ENCODE assay signal across 9 cellular contexts in the genomic region with DNA sequence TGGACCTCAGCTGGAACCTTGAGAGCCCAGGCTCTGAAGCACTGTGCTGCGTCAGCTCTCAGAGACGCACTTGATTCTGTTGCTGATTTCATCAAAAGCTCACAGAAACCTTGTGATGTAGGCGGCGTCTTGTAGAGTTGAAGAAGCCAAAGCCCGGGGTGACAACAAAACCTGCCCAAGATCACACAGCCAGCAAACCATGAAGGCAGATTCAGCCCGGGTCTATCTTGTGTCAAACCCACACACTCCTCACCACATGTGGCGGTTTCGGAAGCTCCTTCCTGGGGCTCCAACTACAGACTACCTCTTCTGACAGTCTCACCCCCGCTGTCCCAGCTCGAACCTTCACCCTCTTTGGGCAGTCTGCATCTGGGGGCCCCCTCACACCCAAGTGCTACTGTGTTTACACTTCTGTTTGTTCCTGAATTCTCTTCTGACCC. TPM values are rescaled to one million over a fixed set of nuclear protein-coding genes. Genes with fewer than 3 reads are reported as not detected.
DNase-seq lines count a peak whose midpoint lies in the region; ATAC-seq, FAIRE-seq and TF ChIP-seq lines count a peak whose summit lies in the region.
"Had no signal": no experiment of that assay in that cellular context is flagged by ENCODE, and none has a peak within 500 bp of the region (broad histone marks: within the 10 kb centered on the region; RNA-seq: fewer than 3 reads in every experiment).

No MANE protein-coding gene starts in this region.

- H3K27me3 ChIP-seq in CD8-positive, alpha-beta memory T cell (ENCODE audit: insufficient read depth, low read length, poor library complexity, severe bottlenecking) = no peaks in the 10 kb centered on the region
- H3K27me3 ChIP-seq in pancreas = no peaks in the 10 kb centered on the region
- H3K27me3 ChIP-seq in BE2C = no peaks in the 10 kb centered on the region

- H3K9me3 ChIP-seq in CD8-positive, alpha-beta memory T cell (ENCODE audit: low read length) = no peaks in the 10 kb centered on the region
- no peaks in the 10 kb centered on the region for H3K9me3 ChIP-seq in pancreas
- H3K9me3 ChIP-seq in BE2C = no peaks in the 10 kb centered on the region

- FAIRE-seq in pancreas (lab: Jason Lieb, UNC) = no peak

- H3K36me3 Mint-ChIP-seq in CD8-positive, alpha-beta memory T cell = peaks cover 0 to 2% (median 0%) of the 10 kb centered on the region in 3 donors
- H3K36me3 Mint-ChIP-seq in T-helper 2 cell treated with Interferon-gamma antibody and Interleukin-4, amounts not matched to agents 5 μg/mL and 100 μg/mL, for 36 hours (ENCODE audit: low read depth) = peaks cover 1% of the 10 kb centered on the region
- H3K36me3 Mint-ChIP-seq in central memory CD8-positive, alpha-beta T cell (ENCODE audit: insufficient read depth) = peaks cover 28% of the 10 kb centered on the region

- H3K4me3 ChIP-seq in CD8-positive, alpha-beta memory T cell (ENCODE audit: low read length) = peak overlapping the region; percentile 52
- H3K4me3 ChIP-seq in pancreas = no peak overlapping the region
- H3K4me3 ChIP-seq in BE2C (ENCODE audit: low read depth, low read length) = no peak overlapping the region

- peaks cover 0 to 4% (median 1%) of the 10 kb centered on the region in 5 donors for H3K9me3 Mint-ChIP-seq in CD8-positive, alpha-beta memory T cell
- H3K9me3 Mint-ChIP-seq in T-helper 2 cell treated with Interferon-gamma antibody and Interleukin-4, amounts not matched to agents 5 μg/mL and 100 μg/mL, for 36 hours = no peaks in the 10 kb centered on the region
- H3K9me3 Mint-ChIP-seq in central memory CD8-positive, alpha-beta T cell = no peaks in the 10 kb centered on the region
- H3K9me3 Mint-ChIP-seq: neural crest cell had no signal

- peak; percentile 54 for ATAC-seq in HG02642 (IDR thresholded peaks at IDR 0.05; ENCODE audit: poor library complexity, unreplicated experiment)
- ATAC-seq in central memory CD8-positive, alpha-beta T cell (replicated peaks; ENCODE audit: extremely low read depth, poor library complexity, severe bottlenecking) = peak; percentile 71
- ATAC-seq in pancreas = no peak

- H3K27ac ChIP-seq in CD8-positive, alpha-beta memory T cell (ENCODE audit: low read depth, low read length) = peak overlapping the region; percentile 69
- no peak overlapping the region for H3K27ac ChIP-seq in pancreas

- 89 to 90% methylated on average over 10 of the region's 10 CpGs for WGBS in pancreas, 2 donors

- DNase-seq in CD8-positive, alpha-beta memory T cell = peak; percentile 72 to 93 (median 89)
- DNase-seq in T-helper 2 cell treated with Interferon-gamma antibody and Interleukin-4, amounts not matched to agents 5 μg/mL and 100 μg/mL, for 36 hours (ENCODE audit: low spot score) = peak; percentile 89
- DNase-seq in central memory CD8-positive, alpha-beta T cell (ENCODE audit: low spot score in 2 of 2) = peak; percentile 73 to 89
- peak; percentile 40 to 47 for DNase-seq in stimulated activated CD8-positive, alpha-beta memory T cell treated with anti-CD3 and anti-CD28 coated beads, Interleukin-2, amount 100 ng/mL, for 1 hour (ENCODE audit: low read depth in 2 of 2)
- DNase-seq in pancreas (no peak), BE2C (no peak), Kasumi-1 (lab: John Stamatoyannopoulos, UW) (no peak)

- H3K4me1 ChIP-seq in CD8-positive, alpha-beta memory T cell (ENCODE audit: insufficient read depth, low read length) = peaks cover 97% of the 10 kb centered on the region
- H3K4me1 ChIP-seq in pancreas = peaks cover 0 to 23% (median 0%) of the 10 kb centered on the region in 3 donors
- peaks cover 3% of the 10 kb centered on the region; the same call in 1 of the 2 replicates for H3K4me1 ChIP-seq in BE2C

- POLR2A ChIA-PET in CD8-positive, alpha-beta memory T cell (lab: Charles Lee) = interaction anchor here (0.6 to 4.2 kb wide), 5 partner anchors 8 to 1099 kb away, joined by 3 to 48 read pairs (median 6); partner anchors contain the start of gene TENT5C

- H3K4me1 Mint-ChIP-seq in CD8-positive, alpha-beta memory T cell = peaks cover 95 to 99% (median 97%) of the 10 kb centered on the region in 3 donors
- peaks cover 93% of the 10 kb centered on the region for H3K4me1 Mint-ChIP-seq in T-helper 2 cell treated with Interferon-gamma antibody and Interleukin-4, amounts not matched to agents 5 μg/mL and 100 μg/mL, for 36 hours (ENCODE audit: low read depth)
- H3K4me1 Mint-ChIP-seq in central memory CD8-positive, alpha-beta T cell = peaks cover 96% of the 10 kb centered on the region

- H3K4me3 Mint-ChIP-seq in CD8-positive, alpha-beta memory T cell = peak overlapping the region; percentile 55 to 87 (median 84)
- peak overlapping the region; percentile 80 for H3K4me3 Mint-ChIP-seq in T-helper 2 cell treated with Interferon-gamma antibody and Interleukin-4, amounts not matched to agents 5 μg/mL and 100 μg/mL, for 36 hours
- H3K4me3 Mint-ChIP-seq in central memory CD8-positive, alpha-beta T cell = peak overlapping the region; percentile 78
- H3K4me3 Mint-ChIP-seq: neural crest cell had no signal

- peaks cover 0 to 5% of the 10 kb centered on the region in 2 donors for H3K27me3 Mint-ChIP-seq in CD8-positive, alpha-beta memory T cell
- H3K27me3 Mint-ChIP-seq in T-helper 2 cell treated with Interferon-gamma antibody and Interleukin-4, amounts not matched to agents 5 μg/mL and 100 μg/mL, for 36 hours (ENCODE audit: low read depth) = no peaks in the 10 kb centered on the region
- H3K27me3 Mint-ChIP-seq in central memory CD8-positive, alpha-beta T cell = no peaks in the 10 kb centered on the region

- peak overlapping the region; percentile 78 to 98 (median 97) for H3K27ac Mint-ChIP-seq in CD8-positive, alpha-beta memory T cell
- peak overlapping the region; percentile 87 for H3K27ac Mint-ChIP-seq in T-helper 2 cell treated with Interferon-gamma antibody and Interleukin-4, amounts not matched to agents 5 μg/mL and 100 μg/mL, for 36 hours
- peak overlapping the region; percentile 96 for H3K27ac Mint-ChIP-seq in central memory CD8-positive, alpha-beta T cell (ENCODE audit: low read depth)

- intact Hi-C loops in pancreas (cut with DNase I) = no loop called here

- CTCF ChIA-PET in CD8-positive, alpha-beta memory T cell (lab: Charles Lee) = interaction anchor here (0.8 to 4.4 kb wide), 19 partner anchors 8 to 122 kb away, joined by 3 to 43 read pairs (median 4); partner anchors contain the start of gene TENT5C

- no peak for TF ChIP-seq CTCF in pancreas (IDR thresholded peaks at IDR 0.05)
- TF ChIP-seq CTCF in BE2C (IDR thresholded peaks at IDR 0.05; ENCODE audit: low read depth, low read length) = no peak

- no peaks in the 10 kb centered on the region for H3K36me3 ChIP-seq in CD8-positive, alpha-beta memory T cell (ENCODE audit: insufficient read depth, low read length)
- no peaks in the 10 kb centered on the region for H3K36me3 ChIP-seq in pancreas
- no peaks in the 10 kb centered on the region for H3K36me3 ChIP-seq in BE2C

RNA-seq across cellular contexts. Expression of gene TENT5C, which starts 50.4 kb away (rescaled TPM):
- total RNA-seq in CD8-positive, alpha-beta memory T cell = 1 to 10 TPM; 3.7 to 4.1 TPM
- 12.6 TPM for polyA plus RNA-seq in CD8-positive, alpha-beta memory T cell
- 10 to 100 TPM; 21.5 to 68.1 (median 38.3) TPM for total RNA-seq in pancreas
- polyA plus RNA-seq in pancreas = 10 to 100 TPM in 1 of 2 donors, 1 to 10 TPM in 1; 6.7 to 19.1 TPM
- not detected for polyA plus RNA-seq in BE2C (2012; ENCODE audit: insufficient read depth, insufficient read length, low read depth)

Comparison
In these comparisons a context has a peak if more than half of its experiments do, and no peak if none do; other contexts are left out.
1. DNase-seq: peak in CD8-positive, alpha-beta memory T cell (5 of 5), T-helper 2 cell treated with Interferon-gamma antibody and Interleukin-4, amounts not matched to agents 5 μg/mL and 100 μg/mL, for 36 hours (single experiment), central memory CD8-positive, alpha-beta T cell (2 of 2) and stimulated activated CD8-positive, alpha-beta memory T cell treated with anti-CD3 and anti-CD28 coated beads, Interleukin-2, amount 100 ng/mL, for 1 hour (2 of 2); none in pancreas (0 of 6), BE2C (single experiment) and Kasumi-1 (0 of 2).
2. ATAC-seq: peak in HG02642 (single experiment) and central memory CD8-positive, alpha-beta T cell (single experiment); none in pancreas (0 of 4).
3. RNA of gene TENT5C, which starts 50.4 kb away (total RNA-seq): 21.5 to 68.1 TPM in pancreas; 3.7 to 4.1 TPM in CD8-positive, alpha-beta memory T cell; every median in the first group is over 4 times any median in the second.
4. Peak in every context shown above with its lines, with median percentiles within 50 percentile points of each other: H3K27ac Mint-ChIP-seq and H3K4me3 Mint-ChIP-seq.